ENCODE assay signal across 27 cellular contexts in the genomic region with DNA sequence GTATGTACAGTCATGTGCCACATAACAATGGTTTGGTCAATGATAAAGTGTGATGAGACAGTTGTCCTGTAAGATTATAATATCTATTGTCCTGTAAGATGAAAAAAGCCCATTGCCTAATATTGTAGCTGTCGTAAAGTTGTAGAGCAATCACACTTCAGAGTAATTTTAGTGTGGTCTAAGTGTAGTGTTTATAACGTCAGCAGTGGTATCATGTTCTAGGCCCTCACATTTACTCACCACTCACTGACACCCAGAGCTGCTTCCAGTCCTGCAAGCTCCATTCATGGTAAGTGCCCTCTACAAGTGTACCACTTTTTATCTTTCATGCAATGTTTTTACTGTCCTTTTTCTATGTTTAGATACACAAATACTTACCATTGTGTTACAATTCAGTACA.
"Had no signal": no experiment of that assay in that cellular context is flagged by ENCODE, and none has a peak within 500 bp of the region (broad histone marks: within the 10 kb centered on the region; RNA-seq: fewer than 3 reads in every experiment).

No MANE protein-coding gene starts in this region.

- H3K9me3 Mint-ChIP-seq: activated B cell treated with CpG ODN at 0.5 μM for 24 hours; activated CD4-positive, alpha-beta T cell treated with anti-CD3 and anti-CD28 coated beads, Interleukin-2, amount 10 ng/mL, durations not matched to agents 24 days and 14 days; activated naive CD4-positive, alpha-beta T cell treated with anti-CD3 and anti-CD28 coated beads, Interleukin-2, amount 50 U/mL, for 24 hours; activated naive CD8-positive, alpha-beta T cell treated with anti-CD3 and anti-CD28 coated beads, Interleukin-2, amount 50 U/mL, for 24 hours; activated T-cell treated with anti-CD3 and anti-CD28 coated beads, Interleukin-2, amount 50 U/mL, for 24 hours; activated T-helper 1 cell treated with anti-CD3 and anti-CD28 coated beads, Interleukin-12 subunit alpha, Interleukin-12 subunit beta, Interleukin-2, Interleukin-4 antibody, amounts not matched to agents 30 ng/mL and 10 ng/mL and 1 ng/mL, durations not matched to agents 14 hours and 24 hours and 36 hours; T-cell had no signal

- H3K36me3 Mint-ChIP-seq: activated CD8-positive, alpha-beta memory T cell treated with anti-CD3 and anti-CD28 coated beads, Interleukin-2, amount 10 ng/mL, durations not matched to agents 7 days and 5 days; activated naive CD4-positive, alpha-beta T cell treated with anti-CD3 and anti-CD28 coated beads, Interleukin-2, amount 50 U/mL, for 24 hours; T-cell had no signal

- ATAC-seq: activated CD8-positive, alpha-beta memory T cell treated with anti-CD3 and anti-CD28 coated beads, Interleukin-2, amount 10 ng/mL, durations not matched to agents 7 days and 5 days; activated naive CD8-positive, alpha-beta T cell treated with anti-CD3 and anti-CD28 coated beads, Interleukin-2, amount 50 U/mL, for 24 hours; body of pancreas; T-cell had no signal

- DNase-seq: activated B cell treated with CpG ODN at 0.5 μM for 24 hours; activated CD4-positive, alpha-beta T cell treated with anti-CD3 and anti-CD28 coated beads for 1 hour; activated CD4-positive, alpha-beta T cell treated with anti-CD3 and anti-CD28 coated beads, Interleukin-2, amount 10 ng/mL, durations not matched to agents 24 days and 14 days; activated CD4-positive, alpha-beta T cell treated with anti-CD3 and anti-CD28 coated beads, Interleukin-2, amount 50 U/mL, for 48 hours; activated CD8-positive, alpha-beta memory T cell treated with anti-CD3 and anti-CD28 coated beads, Interleukin-2, amount 10 ng/mL, durations not matched to agents 7 days and 5 days; activated effector memory CD4-positive, alpha-beta T cell treated with Interleukin-2 at 50 U/mL for 16 hours; activated naive CD4-positive, alpha-beta T cell; activated naive CD8-positive, alpha-beta T cell treated with anti-CD3 and anti-CD28 coated beads, Interleukin-2, amount 50 U/mL, for 24 hours; activated T-cell treated with anti-CD3 and anti-CD28 coated beads, Interleukin-2, amount 50 U/mL, for 24 hours; amniotic stem cell; body of pancreas; central memory CD4-positive, alpha-beta T cell; MG63; NCI-H1105 treated with DMSO at 0.1 percent for 48 hours; NCI-H1436 treated with DMSO at 0.1 percent for 48 hours; NCI-H187; NCI-H2171; NCI-H2227 treated with DMSO at 0.1 percent for 48 hours; NCI-H446 treated with DMSO at 0.1 percent for 48 hours; NCI-H526 treated with DMSO at 0.1 percent for 48 hours; NCI-H82; Peyer's patch; T-cell; T-helper 2 cell; T1000 had no signal

- H3K27ac Mint-ChIP-seq: activated B cell treated with CpG ODN at 0.5 μM for 24 hours; activated CD4-positive, alpha-beta T cell treated with anti-CD3 and anti-CD28 coated beads, Interleukin-2, amount 10 ng/mL, durations not matched to agents 24 days and 14 days; activated CD8-positive, alpha-beta memory T cell treated with anti-CD3 and anti-CD28 coated beads, Interleukin-2, amount 10 ng/mL, durations not matched to agents 7 days and 5 days; activated naive CD4-positive, alpha-beta T cell treated with anti-CD3 and anti-CD28 coated beads, Interleukin-2, amount 50 U/mL, for 24 hours; activated naive CD8-positive, alpha-beta T cell treated with anti-CD3 and anti-CD28 coated beads, Interleukin-2, amount 50 U/mL, for 24 hours; activated T-cell treated with anti-CD3 and anti-CD28 coated beads, Interleukin-2, amount 50 U/mL, for 24 hours; activated T-helper 1 cell treated with anti-CD3 and anti-CD28 coated beads, Interleukin-12 subunit alpha, Interleukin-12 subunit beta, Interleukin-2, Interleukin-4 antibody, amounts not matched to agents 30 ng/mL and 10 ng/mL and 1 ng/mL, durations not matched to agents 14 hours and 24 hours and 36 hours; T-cell had no signal
